ENCODE assay signal across 25 cellular contexts in the genomic region with DNA sequence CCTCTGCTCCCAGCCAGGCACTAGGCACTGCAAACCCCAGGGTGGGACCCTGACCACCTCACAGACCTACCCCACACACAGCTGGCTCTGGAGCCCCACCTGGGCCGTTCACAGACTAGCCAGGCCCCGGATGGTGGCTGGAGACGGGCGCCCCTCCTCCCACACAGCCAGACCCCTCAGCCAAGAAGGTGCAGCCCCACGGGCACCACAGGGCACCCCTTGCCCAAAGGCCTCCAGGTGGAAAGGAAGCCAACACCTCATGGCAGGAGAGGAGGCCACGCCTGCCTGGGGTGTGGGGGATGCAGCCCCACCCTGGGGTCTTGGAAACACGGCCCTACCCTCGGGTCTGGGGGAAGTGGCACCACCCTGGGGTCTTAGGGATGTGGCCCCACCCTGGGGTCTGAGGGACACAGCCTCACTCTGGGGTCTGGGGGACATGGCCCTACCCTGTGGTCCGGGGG. TPM values are rescaled to one million over a fixed set of nuclear protein-coding genes. Genes with fewer than 3 reads are reported as not detected.
A peak's percentile ranks its signal among the peaks of the same experiment; 100 is the strongest.
DNase-seq lines count a peak whose midpoint lies in the region; ATAC-seq, FAIRE-seq and TF ChIP-seq lines count a peak whose summit lies in the region.
"Had no signal": no experiment of that assay in that cellular context is flagged by ENCODE, and none has a peak within 500 bp of the region (broad histone marks: within the 10 kb centered on the region; RNA-seq: fewer than 3 reads in every experiment).

No MANE protein-coding gene starts in this region.

- H3K27ac Mint-ChIP-seq in activated naive CD8-positive, alpha-beta T cell treated with anti-CD3 and anti-CD28 coated beads, Interleukin-2, amount 50 U/mL, for 24 hours = no peak overlapping the region

- H3K9me3 Mint-ChIP-seq in activated naive CD8-positive, alpha-beta T cell treated with anti-CD3 and anti-CD28 coated beads, Interleukin-2, amount 50 U/mL, for 24 hours = no peaks in the 10 kb centered on the region
- H3K9me3 Mint-ChIP-seq: CD4-positive, alpha-beta memory T cell had no signal

- no peak for FAIRE-seq in kidney (lab: Jason Lieb, UNC)

- H3K36me3 ChIP-seq in heart left ventricle (no peaks in the 10 kb centered on the region), kidney (ENCODE audit: control insufficient read depth in 1 of 2, insufficient read depth in 2 of 2, low read length in 2 of 2) (no peaks in the 10 kb centered on the region), psoas muscle (ENCODE audit: insufficient read depth in 1 of 2, low read depth in 1 of 2) (no peaks in the 10 kb centered on the region)
- H3K36me3 ChIP-seq: BLaER1 treated with 17β-estradiol and CSF1 and Interleukin-3, amounts not matched to agents 10 nM and 100 nM; HAP-1; Peyer's patch; SJSA1 had no signal

- DNase-seq in Right ventricle myocardium inferior (ENCODE audit: missing footprints) (peak; percentile 56), cardiac septum (ENCODE audit: low spot score) (no peak), heart left ventricle (peak in 3 of 5 donors; percentile 10 to 59 (median 11)), kidney (peak; percentile 46), psoas muscle (peak; percentile 9 to 49), omental fat pad (ENCODE audit: low spot score) (no peak)
- no peak for DNase-seq in activated naive CD8-positive, alpha-beta T cell treated with anti-CD3 and anti-CD28 coated beads, Interleukin-2, amount 50 U/mL, for 24 hours
- DNase-seq: ACHN, Caco-2, DMS 273 treated with DMSO at 0.1 percent for 48 hours, DMS79 treated with DMSO at 0.1 percent for 48 hours, Kasumi-1, NCI-H1417, NCI-H2081 treated with DMSO at 0.1 percent for 48 hours, NCI-H2171 treated with DMSO at 0.1 percent for 48 hours, NCI-H524 treated with DMSO at 0.1 percent for 48 hours, NCI-H82, Peyer's patch had no signal

- intact Hi-C loops in Right ventricle myocardium inferior (cut with DNase I) (no loop called here), cardiac septum (cut with DNase I) (no loop called here), heart left ventricle (cut with DNase I) (no loop called here), kidney (cut with DNase I) (no loop called here), psoas muscle (cut with DNase I) (no loop called here)

- H3K4me3 Mint-ChIP-seq in activated naive CD8-positive, alpha-beta T cell treated with anti-CD3 and anti-CD28 coated beads, Interleukin-2, amount 50 U/mL, for 24 hours = no peak overlapping the region
- H3K4me3 Mint-ChIP-seq: CD4-positive, alpha-beta memory T cell had no signal

- TF ChIP-seq POLR2A in heart left ventricle (IDR thresholded peaks at IDR 0.05) = no peak

- H3K4me3 ChIP-seq in heart left ventricle (no peak overlapping the region), kidney (ENCODE audit: low read length in 2 of 2) (no peak overlapping the region), psoas muscle (no peak overlapping the region)
- H3K4me3 ChIP-seq: BLaER1 treated with 17β-estradiol and CSF1 and Interleukin-3, amounts not matched to agents 10 nM and 100 nM; HAP-1; Peyer's patch; SJSA1 had no signal

- WGBS in heart left ventricle, 4 donors = 92 to 100% (median 93%) methylated on average over 6 to 9 of the region's 9 CpGs
- 92 to 96% (median 93%) methylated on average over 9 of the region's 9 CpGs for WGBS in psoas muscle, 3 donors

- peaks cover 2% of the 10 kb centered on the region for H3K4me1 Mint-ChIP-seq in activated naive CD8-positive, alpha-beta T cell treated with anti-CD3 and anti-CD28 coated beads, Interleukin-2, amount 50 U/mL, for 24 hours

- H3K9me3 ChIP-seq in heart left ventricle (no peaks in the 10 kb centered on the region), kidney (ENCODE audit: control insufficient read depth in 1 of 2, low read length in 2 of 2) (no peaks in the 10 kb centered on the region), psoas muscle (no peaks in the 10 kb centered on the region)
- H3K9me3 ChIP-seq: BLaER1 treated with 17β-estradiol and CSF1 and Interleukin-3, amounts not matched to agents 10 nM and 100 nM; Caco-2; HAP-1; Peyer's patch; SJSA1 had no signal

- H3K27ac ChIP-seq in heart left ventricle = no peak overlapping the region
- H3K27ac ChIP-seq in kidney (ENCODE audit: low read depth in 2 of 2, low read length in 2 of 2) = no peak overlapping the region
- H3K27ac ChIP-seq in psoas muscle = no peak overlapping the region
- H3K27ac ChIP-seq: 22Rv1; BLaER1 treated with 17β-estradiol and CSF1 and Interleukin-3, amounts not matched to agents 10 nM and 100 nM; Peyer's patch; SJSA1 had no signal

- no peaks in the 10 kb centered on the region for H3K4me1 ChIP-seq in heart left ventricle
- no peaks in the 10 kb centered on the region for H3K4me1 ChIP-seq in kidney (ENCODE audit: control insufficient read depth in 1 of 2, insufficient read depth in 1 of 2, low read depth in 1 of 2, low read length in 2 of 2)
- no peaks in the 10 kb centered on the region for H3K4me1 ChIP-seq in psoas muscle
- H3K4me1 ChIP-seq: Caco-2, HAP-1, Peyer's patch had no signal

- H3K36me3 Mint-ChIP-seq in activated naive CD8-positive, alpha-beta T cell treated with anti-CD3 and anti-CD28 coated beads, Interleukin-2, amount 50 U/mL, for 24 hours (ENCODE audit: low read depth) = no peaks in the 10 kb centered on the region
- H3K36me3 Mint-ChIP-seq: CD4-positive, alpha-beta memory T cell had no signal

- H3K27me3 ChIP-seq in heart left ventricle (no peaks in the 10 kb centered on the region), psoas muscle (ENCODE audit: insufficient read depth in 3 of 3, low read length in 2 of 3) (no peaks in the 10 kb centered on the region)
- H3K27me3 ChIP-seq: BLaER1 treated with 17β-estradiol and CSF1 and Interleukin-3, amounts not matched to agents 10 nM and 100 nM; Peyer's patch; SJSA1 had no signal

- no peak for ATAC-seq in Right ventricle myocardium inferior
- ATAC-seq in heart left ventricle = no peak
- ATAC-seq in psoas muscle = no peak
- ATAC-seq in activated naive CD8-positive, alpha-beta T cell treated with anti-CD3 and anti-CD28 coated beads, Interleukin-2, amount 50 U/mL, for 24 hours = no peak
- no peak for ATAC-seq in HG03432 (IDR thresholded peaks at IDR 0.05; ENCODE audit: unreplicated experiment)
- ATAC-seq in omental fat pad (ENCODE audit: low FRiP score) = no peak

- H3K27me3 Mint-ChIP-seq in activated naive CD8-positive, alpha-beta T cell treated with anti-CD3 and anti-CD28 coated beads, Interleukin-2, amount 50 U/mL, for 24 hours = no peaks in the 10 kb centered on the region
- H3K27me3 Mint-ChIP-seq: CD4-positive, alpha-beta memory T cell had no signal

- H3K9ac ChIP-seq in kidney (ENCODE audit: low read length in 2 of 2) = no peak overlapping the region
- H3K9ac ChIP-seq: BLaER1 treated with 17β-estradiol and CSF1 and Interleukin-3, amounts not matched to agents 10 nM and 100 nM had no signal

- no peak for TF ChIP-seq CTCF in heart left ventricle (IDR thresholded peaks at IDR 0.05)
- no peak for TF ChIP-seq CTCF in kidney (IDR thresholded peaks at IDR 0.05; ENCODE audit: borderline replicate concordance, extremely low read depth, insufficient read depth)
- TF ChIP-seq CTCF in psoas muscle (IDR thresholded peaks at IDR 0.05) = no peak
- TF ChIP-seq CTCF in omental fat pad (IDR thresholded peaks at IDR 0.05) = no peak

RNA-seq across cellular contexts. Expression of a gene that starts 44.6 kb away (rescaled TPM):
- 0.73 TPM for total RNA-seq in Right ventricle myocardium inferior
- 6.5 TPM for total RNA-seq in cardiac septum
- total RNA-seq in heart left ventricle = 10 to 100 TPM in 4 of 9 donors, 1 to 10 TPM in 4, under 1 TPM in 1; 0.54 to 29.8 (median 2.5) TPM
- polyA plus RNA-seq in heart left ventricle = 1 to 10 TPM in 1 of 2 donors, under 1 TPM in 1; 0.54 to 1.3 TPM
- 3.1 TPM for total RNA-seq in kidney
- polyA plus RNA-seq in kidney (ENCODE audit: insufficient read depth, low read depth, low replicate concordance) = 0.58 TPM
- 10 to 100 TPM in 3 of 4 donors, 1 to 10 TPM in 1; 7.6 to 49.7 (median 23.1) TPM for total RNA-seq in psoas muscle
- 10 to 100 TPM in 2 of 3 donors, 1 to 10 TPM in 1; 7.9 to 25.8 (median 18.1) TPM for polyA plus RNA-seq in psoas muscle
- 10 to 100 TPM in 2 of 4 donors, 1 to 10 TPM in 2; 1.3 to 16.5 (median 5.8) TPM for total RNA-seq in omental fat pad
- total RNA-seq: OCI-LY7 had no signal

Comparison
In these comparisons a context has a peak if more than half of its experiments do, and no peak if none do; other contexts are left out.
1. DNase-seq: peak in Right ventricle myocardium inferior (single experiment), heart left ventricle (3 of 5), kidney (single experiment) and psoas muscle (2 of 2); none in cardiac septum (single experiment), activated naive CD8-positive, alpha-beta T cell treated with anti-CD3 and anti-CD28 coated beads, Interleukin-2, amount 50 U/mL, for 24 hours (single experiment) and omental fat pad (single experiment).